27 cellular contexts compared by ENCODE assay signal in the genomic region with DNA sequence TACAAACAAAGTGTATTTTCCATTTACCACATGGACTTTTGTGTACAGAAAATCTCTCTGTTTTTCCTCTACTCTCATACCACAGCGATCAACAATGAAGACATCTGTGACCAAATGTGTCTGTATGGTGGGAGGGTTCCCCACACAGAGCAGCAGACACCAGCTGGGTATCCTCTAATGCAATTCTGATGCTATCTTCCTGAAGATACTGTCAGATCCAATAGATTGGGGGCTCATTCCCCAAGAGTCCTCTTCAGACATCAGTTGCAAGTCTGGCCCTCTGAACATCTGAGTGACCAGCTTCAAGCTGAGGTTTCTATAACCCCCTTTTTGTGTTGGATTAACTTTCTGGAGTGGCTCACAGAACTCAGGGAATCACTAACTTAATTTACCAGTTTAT.
"Had no signal": no experiment of that assay in that cellular context is flagged by ENCODE, and none has a peak within 500 bp of the region (broad histone marks: within the 10 kb centered on the region; RNA-seq: fewer than 3 reads in every experiment).

No MANE protein-coding gene starts in this region.

- H3K27ac Mint-ChIP-seq: stimulated activated effector memory CD8-positive, alpha-beta T cell treated with anti-CD3 and anti-CD28 coated beads, Interleukin-12 subunit alpha, Interleukin-12 subunit beta, amount 100 ng/mL, for 72 hours; stimulated activated memory B cell treated with anti-CD40 and anti-IgM and Interleukin-4, amounts not matched to agents 10 μg/mL and 1 μg/mL and 100 μg/mL, for 72 hours; stimulated activated naive B cell treated with anti-CD40 and anti-IgM and Interleukin-4, amounts not matched to agents 10 μg/mL and 1 μg/mL and 100 μg/mL, for 72 hours; stimulated activated naive CD8-positive, alpha-beta T cell treated with anti-CD3 and anti-CD28 coated beads, Interleukin-15, amount 100 ng/mL, for 72 hours; stimulated activated naive CD8-positive, alpha-beta T cell treated with anti-CD3 and anti-CD28 coated beads, Interleukin-15, Interleukin-2, amounts not matched to agents 100 ng/mL and 50 ng/mL, for 24 hours; type B pancreatic cell had no signal

- H3K4me3 ChIP-seq: stomach, suprapubic skin, testis, thoracic aorta, thyroid gland, tibial artery, tibial nerve, transverse colon, upper lobe of left lung, upper lobe of right lung, uterus, vagina had no signal

- H3K27me3 Mint-ChIP-seq: stimulated activated memory B cell treated with anti-CD40 and anti-IgM and Interleukin-4, amounts not matched to agents 10 μg/mL and 1 μg/mL and 100 μg/mL, for 72 hours; stimulated activated naive B cell treated with anti-CD40 and anti-IgM and Interleukin-4, amounts not matched to agents 10 μg/mL and 1 μg/mL and 100 μg/mL, for 72 hours; stimulated activated naive CD8-positive, alpha-beta T cell treated with anti-CD3 and anti-CD28 coated beads, Interleukin-15, amount 100 ng/mL, for 72 hours; stimulated activated naive CD8-positive, alpha-beta T cell treated with anti-CD3 and anti-CD28 coated beads, Interleukin-15, Interleukin-2, amounts not matched to agents 100 ng/mL and 50 ng/mL, for 24 hours; type B pancreatic cell had no signal

- H3K36me3 Mint-ChIP-seq: stimulated activated effector memory CD8-positive, alpha-beta T cell treated with anti-CD3 and anti-CD28 coated beads, Interleukin-12 subunit alpha, Interleukin-12 subunit beta, amount 100 ng/mL, for 72 hours; type B pancreatic cell had no signal

- H3K4me3 Mint-ChIP-seq: stimulated activated effector memory CD8-positive, alpha-beta T cell treated with anti-CD3 and anti-CD28 coated beads, Interleukin-12 subunit alpha, Interleukin-12 subunit beta, amount 100 ng/mL, for 72 hours; stimulated activated memory B cell treated with anti-CD40 and anti-IgM and Interleukin-4, amounts not matched to agents 10 μg/mL and 1 μg/mL and 100 μg/mL, for 72 hours; stimulated activated naive B cell treated with anti-CD40 and anti-IgM and Interleukin-4, amounts not matched to agents 10 μg/mL and 1 μg/mL and 100 μg/mL, for 72 hours; stimulated activated naive CD8-positive, alpha-beta T cell treated with anti-CD3 and anti-CD28 coated beads, Interleukin-15, amount 100 ng/mL, for 72 hours; stimulated activated naive CD8-positive, alpha-beta T cell treated with anti-CD3 and anti-CD28 coated beads, Interleukin-15, Interleukin-2, amounts not matched to agents 100 ng/mL and 50 ng/mL, for 24 hours; type B pancreatic cell had no signal

- H3K4me1 ChIP-seq: suprapubic skin, testis, thyroid gland, tibial artery, tibial nerve, transverse colon, upper lobe of left lung, upper lobe of right lung, uterus, vagina had no signal

- H3K36me3 ChIP-seq: stomach, suprapubic skin, thoracic aorta, thyroid gland, tibial artery, tibial nerve, transverse colon, upper lobe of left lung, upper lobe of right lung, uterus, vagina had no signal

- DNase-seq: stimulated activated CD4-positive, alpha-beta T cell treated with anti-CD3 and anti-CD28 coated beads, Interleukin-2, amount 100 ng/mL, for 48 hours; stimulated activated CD4-positive, alpha-beta T cell treated with anti-CD3 and anti-CD28 coated beads, Interleukin-4, amount 100 ng/mL, for 1 hour; stimulated activated CD4-positive, alpha-beta T cell treated with anti-CD3 and anti-CD28 coated beads, Interleukin-4, amount 100 ng/mL, for 24 hours; stimulated activated CD4-positive, alpha-beta T cell treated with anti-CD3 and anti-CD28 coated beads, Interleukin-4, amount 100 ng/mL, for 4 hours; stimulated activated CD8-positive, alpha-beta memory T cell treated with anti-CD3 and anti-CD28 coated beads, Interleukin-4, amount 100 ng/mL, for 48 hours; stimulated activated naive B cell treated with anti-CD40 and anti-IgM and Interleukin-4, amounts not matched to agents 10 μg/mL and 1 μg/mL and 100 μg/mL, for 72 hours; stimulated activated naive CD4-positive, alpha-beta T cell; stimulated activated naive CD4-positive, alpha-beta T cell treated with Interleukin-2 at 50 U/mL for 16 hours; stimulated activated naive CD8-positive, alpha-beta T cell treated with anti-CD3 and anti-CD28 coated beads, Interleukin-15, amount 100 ng/mL, for 72 hours; stimulated activated naive CD8-positive, alpha-beta T cell treated with anti-CD3 and anti-CD28 coated beads, Interleukin-15, Interleukin-2, amounts not matched to agents 100 U/mL and 50 U/mL, for 24 hours; stomach; substantia nigra; testis; thyroid gland; tibial artery; transverse colon; upper lobe of left lung; upper lobe of right lung; uterus had no signal

- H3K27ac ChIP-seq: stomach, suprapubic skin, testis, thoracic aorta, thyroid gland, tibial artery, tibial nerve, transverse colon, upper lobe of left lung, upper lobe of right lung, uterus, vagina had no signal

- H3K4me1 Mint-ChIP-seq: stimulated activated effector memory CD8-positive, alpha-beta T cell treated with anti-CD3 and anti-CD28 coated beads, Interleukin-12 subunit alpha, Interleukin-12 subunit beta, amount 100 ng/mL, for 72 hours; stimulated activated memory B cell treated with anti-CD40 and anti-IgM and Interleukin-4, amounts not matched to agents 10 μg/mL and 1 μg/mL and 100 μg/mL, for 72 hours; stimulated activated naive B cell treated with anti-CD40 and anti-IgM and Interleukin-4, amounts not matched to agents 10 μg/mL and 1 μg/mL and 100 μg/mL, for 72 hours; stimulated activated naive CD8-positive, alpha-beta T cell treated with anti-CD3 and anti-CD28 coated beads, Interleukin-15, amount 100 ng/mL, for 72 hours had no signal

- H3K27me3 ChIP-seq: stomach, suprapubic skin, testis, thyroid gland, tibial artery, tibial nerve, transverse colon, upper lobe of left lung, upper lobe of right lung, uterus, vagina had no signal

- H3K9me3 ChIP-seq: stomach, suprapubic skin, testis, thoracic aorta, thyroid gland, tibial artery, tibial nerve, transverse colon, upper lobe of left lung, upper lobe of right lung, uterus, vagina had no signal

- ATAC-seq: stimulated activated effector memory CD8-positive, alpha-beta T cell treated with anti-CD3 and anti-CD28 coated beads, Interleukin-12 subunit alpha, Interleukin-12 subunit beta, amount 100 ng/mL, for 72 hours; stimulated activated memory B cell treated with anti-CD40 and anti-IgM and Interleukin-4, amounts not matched to agents 10 μg/mL and 1 μg/mL and 100 μg/mL, for 72 hours; stimulated activated naive B cell treated with anti-CD40 and anti-IgM and Interleukin-4, amounts not matched to agents 10 μg/mL and 1 μg/mL and 100 μg/mL, for 72 hours; stimulated activated naive CD8-positive, alpha-beta T cell treated with anti-CD3 and anti-CD28 coated beads, Interleukin-15, amount 100 ng/mL, for 72 hours; stimulated activated naive CD8-positive, alpha-beta T cell treated with anti-CD3 and anti-CD28 coated beads, Interleukin-15, Interleukin-2, amounts not matched to agents 100 U/mL and 50 U/mL, for 24 hours; upper lobe of right lung had no signal
